ENCODE assay signal across 8 cellular contexts in the genomic region with DNA sequence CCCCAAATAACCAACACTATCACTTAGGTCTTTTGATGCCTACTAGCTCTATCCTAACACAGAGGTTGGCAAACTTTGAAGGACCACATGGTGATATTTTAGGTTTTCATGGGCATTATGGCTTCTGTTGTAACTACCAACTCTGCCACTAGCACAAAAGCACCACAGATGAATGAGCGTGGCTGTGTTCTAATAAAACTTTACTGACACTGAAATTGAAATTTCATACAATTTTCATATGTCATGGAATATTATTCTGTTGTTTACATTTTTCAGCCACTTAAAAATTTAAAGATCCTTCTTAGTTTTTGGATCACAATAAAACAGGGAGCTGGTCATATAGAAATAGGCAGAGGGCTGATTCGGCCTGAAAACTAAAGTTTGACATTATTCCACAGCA.
"Had no signal": no experiment of that assay in that cellular context is flagged by ENCODE, and none has a peak within 500 bp of the region (broad histone marks: within the 10 kb centered on the region; RNA-seq: fewer than 3 reads in every experiment).

No MANE protein-coding gene starts in this region.

- FAIRE-seq: HepG2, HTR-8/SVneo had no signal

- ATAC-seq: HepG2 had no signal

- H3K9ac ChIP-seq: KMS-11 had no signal

- DNase-seq: IMR-90, KBM-7, KG1 had no signal

- H3K4me3 Mint-ChIP-seq: IgD-negative memory B cell had no signal

- H3K4me1 Mint-ChIP-seq: IgD-negative memory B cell had no signal

- H3K27ac ChIP-seq: HL-60, KMS-11 had no signal

- H3K4me2 ChIP-seq: KMS-11 had no signal

- H3K36me3 Mint-ChIP-seq: IgD-negative memory B cell had no signal

- H3K27ac Mint-ChIP-seq: IgD-negative memory B cell had no signal
